17 cellular contexts compared by ENCODE assay signal in the genomic region with DNA sequence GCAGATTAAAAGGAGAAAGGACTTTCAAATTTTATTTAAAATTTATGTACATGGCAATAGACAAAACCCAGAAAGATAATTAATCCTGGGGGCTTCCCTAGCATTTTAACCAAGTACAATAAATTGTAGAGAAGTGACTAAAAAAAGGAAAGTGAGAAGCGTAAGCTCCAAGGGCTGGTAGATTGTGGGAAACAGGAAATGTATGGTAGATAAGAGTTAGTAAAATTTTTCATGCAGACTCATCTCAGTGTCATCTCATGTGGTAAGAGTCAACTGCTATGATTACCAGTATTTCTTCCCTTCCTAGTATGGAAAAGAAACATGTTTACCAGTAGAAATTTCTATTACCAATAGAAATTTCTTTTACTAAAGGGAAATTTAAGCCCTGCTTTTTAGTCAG.
DNase-seq lines count a peak whose midpoint lies in the region; ATAC-seq and TF ChIP-seq lines count a peak whose summit lies in the region.
"Had no signal": no experiment of that assay in that cellular context is flagged by ENCODE, and none has a peak within 500 bp of the region (broad histone marks: within the 10 kb centered on the region; RNA-seq: fewer than 3 reads in every experiment).

No MANE protein-coding gene starts in this region.

- TF ChIP-seq RAD21 in SK-N-SH (IDR thresholded peaks at IDR 0.05; ENCODE audit: low read length) = no peak

- POLR2A ChIA-PET in SK-N-SH (lab: Yijun Ruan, JAX) = no interaction called here

- peak overlapping the region in 1 of 2 experiments; percentile 71; a peak in 2 of 4 replicates for H3K27ac ChIP-seq in SK-N-SH (ENCODE audit: low read depth in 2 of 2, low read length in 1 of 2)
- H3K27ac ChIP-seq: esophagus muscularis mucosa, right atrium auricular region, tibial nerve had no signal

- H3K9me2 ChIP-seq in SK-N-SH = no peaks in the 10 kb centered on the region

- CTCF ChIA-PET in SK-N-SH (lab: Yijun Ruan, JAX) = no interaction called here

- no peak for TF ChIP-seq CTCF in SK-N-SH (IDR thresholded peaks at IDR 0.05)
- no peak for TF ChIP-seq CTCF in fibroblast of pulmonary artery (IDR thresholded peaks at IDR 0.05; ENCODE audit: low read length, missing control alignments)

- no peaks in the 10 kb centered on the region for H3K36me3 ChIP-seq in SK-N-SH (replicated peaks in 1 of 2; ENCODE audit: control insufficient read depth in 1 of 2, insufficient read depth in 2 of 2, low read length in 1 of 2)
- H3K36me3 ChIP-seq: esophagus muscularis mucosa, right atrium auricular region, tibial nerve had no signal

- WGBS in SK-N-SH (ENCODE audit: low lambda C conversion rate) = 71% methylated on average over 1 of the region's 1 CpG

- H3K4me1 ChIP-seq in SK-N-SH (ENCODE audit: control insufficient read depth in 1 of 2, insufficient read depth in 2 of 2, low read depth in 1 of 2, low read length in 1 of 2) = peaks cover 0 to 4% of the 10 kb centered on the region in 2 experiments; a peak in 2 of 4 replicates
- H3K4me1 ChIP-seq: esophagus muscularis mucosa, right atrium auricular region, tibial nerve had no signal

- no peaks in the 10 kb centered on the region for H4K20me1 ChIP-seq in SK-N-SH (ENCODE audit: insufficient read depth)

- no peaks in the 10 kb centered on the region for H3K27me3 ChIP-seq in SK-N-SH (ENCODE audit: insufficient read depth)
- H3K27me3 ChIP-seq: esophagus muscularis mucosa, right atrium auricular region, tibial nerve had no signal

- H3K4me2 ChIP-seq in SK-N-SH = no peak overlapping the region

- no peaks in the 10 kb centered on the region for H3K79me2 ChIP-seq in SK-N-SH (ENCODE audit: insufficient read depth)

- DNase-seq in AG20443 (ENCODE audit: low spot score) (peak; percentile 20), SK-N-SH (no peak), fibroblast of pulmonary artery (ENCODE audit: low read depth) (peak; percentile 59), NCI-H69 (lab: John Stamatoyannopoulos, UW) (no peak), NCI-H510A (lab: John Stamatoyannopoulos, UW) (no peak)
- no peak for DNase-seq in activated naive CD4-positive, alpha-beta T cell treated with anti-CD3 and anti-CD28 coated beads, Interleukin-2, amount 50 U/mL, for 16 hours
- DNase-seq: ACHN; activated B cell treated with CpG ODN at 0.5 μM for 24 hours; activated T-cell treated with anti-CD3 and anti-CD28 coated beads, Interleukin-2, amount 50 U/mL, for 72 hours; CD4-positive, alpha-beta T cell; stimulated activated naive B cell treated with anti-CD40 and anti-IgM and Interleukin-4, amounts not matched to agents 10 μg/mL and 1 μg/mL and 100 μg/mL, for 72 hours had no signal

- no peaks in the 10 kb centered on the region for H3F3A ChIP-seq in SK-N-SH (replicated peaks; ENCODE audit: insufficient read depth)

- peak; percentile 63 for ATAC-seq in HG02610 (IDR thresholded peaks at IDR 0.05; ENCODE audit: unreplicated experiment)
- no peak for ATAC-seq in GM19452 (IDR thresholded peaks at IDR 0.05; ENCODE audit: unreplicated experiment)
- ATAC-seq: activated T-cell treated with anti-CD3 and anti-CD28 coated beads, Interleukin-2, amount 50 U/mL, for 72 hours; Right ventricle myocardium inferior; stimulated activated naive B cell treated with anti-CD40 and anti-IgM and Interleukin-4, amounts not matched to agents 10 μg/mL and 1 μg/mL and 100 μg/mL, for 72 hours had no signal

- H3K9ac ChIP-seq in SK-N-SH = no peak overlapping the region; the same call in 1 of the 2 replicates

- no peaks in the 10 kb centered on the region for H3K9me3 ChIP-seq in SK-N-SH
- H3K9me3 ChIP-seq: esophagus muscularis mucosa, right atrium auricular region, tibial nerve had no signal

- H2AFZ ChIP-seq in SK-N-SH (ENCODE audit: low read depth) = peak overlapping the region; percentile 60; the same call in 1 of the 2 replicates

- no peak for TF ChIP-seq EP300 in SK-N-SH (IDR thresholded peaks at IDR 0.05; ENCODE audit: borderline replicate concordance in 1 of 2, low read depth in 1 of 2, low read length in 1 of 2)

- no peak overlapping the region for H3K4me3 ChIP-seq in SK-N-SH (ENCODE audit: low read depth in 2 of 2, low read length in 1 of 2)
- H3K4me3 ChIP-seq in fibroblast of pulmonary artery (replicated peaks; ENCODE audit: low read depth, low read length) = no peak overlapping the region
- H3K4me3 ChIP-seq: esophagus muscularis mucosa, right atrium auricular region, tibial nerve had no signal

TF ChIP-seq in SK-N-SH, 30 proteins besides CTCF, POLR2A, EP300 and RAD21:
- TF ChIP-seq FOXJ3 (CRISPR knock-in tag; IDR thresholded peaks at IDR 0.05) = no peak
- TF ChIP-seq NFIC (IDR thresholded peaks at IDR 0.05; ENCODE audit: borderline replicate concordance) = no peak
- TF ChIP-seq NRF1 (IDR thresholded peaks at IDR 0.05; ENCODE audit: low read depth, low read length) = no peak
- no peak for TF ChIP-seq SIN3A (IDR thresholded peaks at IDR 0.05; ENCODE audit: borderline replicate concordance, low read depth, low read length)
- TF ChIP-seq, protein P1, sequence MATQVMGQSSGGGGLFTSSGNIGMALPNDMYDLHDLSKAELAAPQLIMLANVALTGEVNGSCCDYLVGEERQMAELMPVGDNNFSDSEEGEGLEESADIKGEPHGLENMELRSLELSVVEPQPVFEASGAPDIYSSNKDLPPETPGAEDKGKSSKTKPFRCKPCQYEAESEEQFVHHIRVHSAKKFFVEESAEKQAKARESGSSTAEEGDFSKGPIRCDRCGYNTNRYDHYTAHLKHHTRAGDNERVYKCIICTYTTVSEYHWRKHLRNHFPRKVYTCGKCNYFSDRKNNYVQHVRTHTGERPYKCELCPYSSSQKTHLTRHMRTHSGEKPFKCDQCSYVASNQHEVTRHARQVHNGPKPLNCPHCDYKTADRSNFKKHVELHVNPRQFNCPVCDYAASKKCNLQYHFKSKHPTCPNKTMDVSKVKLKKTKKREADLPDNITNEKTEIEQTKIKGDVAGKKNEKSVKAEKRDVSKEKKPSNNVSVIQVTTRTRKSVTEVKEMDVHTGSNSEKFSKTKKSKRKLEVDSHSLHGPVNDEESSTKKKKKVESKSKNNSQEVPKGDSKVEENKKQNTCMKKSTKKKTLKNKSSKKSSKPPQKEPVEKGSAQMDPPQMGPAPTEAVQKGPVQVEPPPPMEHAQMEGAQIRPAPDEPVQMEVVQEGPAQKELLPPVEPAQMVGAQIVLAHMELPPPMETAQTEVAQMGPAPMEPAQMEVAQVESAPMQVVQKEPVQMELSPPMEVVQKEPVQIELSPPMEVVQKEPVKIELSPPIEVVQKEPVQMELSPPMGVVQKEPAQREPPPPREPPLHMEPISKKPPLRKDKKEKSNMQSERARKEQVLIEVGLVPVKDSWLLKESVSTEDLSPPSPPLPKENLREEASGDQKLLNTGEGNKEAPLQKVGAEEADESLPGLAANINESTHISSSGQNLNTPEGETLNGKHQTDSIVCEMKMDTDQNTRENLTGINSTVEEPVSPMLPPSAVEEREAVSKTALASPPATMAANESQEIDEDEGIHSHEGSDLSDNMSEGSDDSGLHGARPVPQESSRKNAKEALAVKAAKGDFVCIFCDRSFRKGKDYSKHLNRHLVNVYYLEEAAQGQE (IDR thresholded peaks at IDR 0.05; ENCODE audit: low read depth, low read length) = no peak
- TF ChIP-seq FOSL2 (IDR thresholded peaks at IDR 0.05; ENCODE audit: borderline replicate concordance, low read depth) = no peak
- TF ChIP-seq, protein P2, sequence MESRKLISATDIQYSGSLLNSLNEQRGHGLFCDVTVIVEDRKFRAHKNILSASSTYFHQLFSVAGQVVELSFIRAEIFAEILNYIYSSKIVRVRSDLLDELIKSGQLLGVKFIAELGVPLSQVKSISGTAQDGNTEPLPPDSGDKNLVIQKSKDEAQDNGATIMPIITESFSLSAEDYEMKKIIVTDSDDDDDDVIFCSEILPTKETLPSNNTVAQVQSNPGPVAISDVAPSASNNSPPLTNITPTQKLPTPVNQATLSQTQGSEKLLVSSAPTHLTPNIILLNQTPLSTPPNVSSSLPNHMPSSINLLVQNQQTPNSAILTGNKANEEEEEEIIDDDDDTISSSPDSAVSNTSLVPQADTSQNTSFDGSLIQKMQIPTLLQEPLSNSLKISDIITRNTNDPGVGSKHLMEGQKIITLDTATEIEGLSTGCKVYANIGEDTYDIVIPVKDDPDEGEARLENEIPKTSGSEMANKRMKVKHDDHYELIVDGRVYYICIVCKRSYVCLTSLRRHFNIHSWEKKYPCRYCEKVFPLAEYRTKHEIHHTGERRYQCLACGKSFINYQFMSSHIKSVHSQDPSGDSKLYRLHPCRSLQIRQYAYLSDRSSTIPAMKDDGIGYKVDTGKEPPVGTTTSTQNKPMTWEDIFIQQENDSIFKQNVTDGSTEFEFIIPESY (IDR thresholded peaks at IDR 0.05; ENCODE audit: borderline replicate concordance, low read depth) = no peak
- TF ChIP-seq TCF12 (IDR thresholded peaks at IDR 0.05) = no peak
- TF ChIP-seq, protein P3, sequence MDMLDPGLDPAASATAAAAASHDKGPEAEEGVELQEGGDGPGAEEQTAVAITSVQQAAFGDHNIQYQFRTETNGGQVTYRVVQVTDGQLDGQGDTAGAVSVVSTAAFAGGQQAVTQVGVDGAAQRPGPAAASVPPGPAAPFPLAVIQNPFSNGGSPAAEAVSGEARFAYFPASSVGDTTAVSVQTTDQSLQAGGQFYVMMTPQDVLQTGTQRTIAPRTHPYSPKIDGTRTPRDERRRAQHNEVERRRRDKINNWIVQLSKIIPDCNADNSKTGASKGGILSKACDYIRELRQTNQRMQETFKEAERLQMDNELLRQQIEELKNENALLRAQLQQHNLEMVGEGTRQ (IDR thresholded peaks at IDR 0.05; ENCODE audit: borderline replicate concordance, low read depth, low read length) = no peak
- no peak for TF ChIP-seq ELF1 (IDR thresholded peaks at IDR 0.05)
- TF ChIP-seq, protein P4, sequence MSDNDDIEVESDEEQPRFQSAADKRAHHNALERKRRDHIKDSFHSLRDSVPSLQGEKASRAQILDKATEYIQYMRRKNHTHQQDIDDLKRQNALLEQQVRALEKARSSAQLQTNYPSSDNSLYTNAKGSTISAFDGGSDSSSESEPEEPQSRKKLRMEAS (IDR thresholded peaks at IDR 0.05; ENCODE audit: low read depth) = no peak
- TF ChIP-seq TAF1 (IDR thresholded peaks at IDR 0.05; ENCODE audit: borderline replicate concordance, low read depth, low read length) = no peak
- no peak for TF ChIP-seq POLR2AphosphoS5 (IDR thresholded peaks at IDR 0.05; ENCODE audit: low read depth, low read length)
- no peak for TF ChIP-seq YY1 (IDR thresholded peaks at IDR 0.05; ENCODE audit: low read depth)
- no peak for TF ChIP-seq EZH2phosphoT487 (IDR thresholded peaks at IDR 0.05; ENCODE audit: borderline replicate concordance, low read depth)
- no peak for TF ChIP-seq CHD2 (IDR thresholded peaks at IDR 0.05; ENCODE audit: low read length, partially characterized antibody)
- TF ChIP-seq GATA2 (CRISPR knock-in tag; IDR thresholded peaks at IDR 0.05) = no peak
- no peak for TF ChIP-seq MEF2A (IDR thresholded peaks at IDR 0.05; ENCODE audit: borderline replicate concordance, low read depth)

Comparison
In these comparisons a context has a peak if more than half of its experiments do, and no peak if none do; other contexts are left out.
1. DNase-seq: peak in AG20443 (single experiment) and fibroblast of pulmonary artery (single experiment); none in SK-N-SH (single experiment), activated naive CD4-positive, alpha-beta T cell treated with anti-CD3 and anti-CD28 coated beads, Interleukin-2, amount 50 U/mL, for 16 hours (single experiment), NCI-H69 (single experiment) and NCI-H510A (single experiment).